In genomic region chr5:142726188-142726731, GRCh38 we compare ENCODE assay signal across 1 cellular context.
TF ChIP-seq lines count a peak whose summit lies in the region.

No MANE protein-coding gene starts in this region.

TF ChIP-seq in GM12878, 131 proteins besides CTCF, POLR2A, EP300 and RAD21 (continued from another document):
- TF ChIP-seq, protein P1, sequence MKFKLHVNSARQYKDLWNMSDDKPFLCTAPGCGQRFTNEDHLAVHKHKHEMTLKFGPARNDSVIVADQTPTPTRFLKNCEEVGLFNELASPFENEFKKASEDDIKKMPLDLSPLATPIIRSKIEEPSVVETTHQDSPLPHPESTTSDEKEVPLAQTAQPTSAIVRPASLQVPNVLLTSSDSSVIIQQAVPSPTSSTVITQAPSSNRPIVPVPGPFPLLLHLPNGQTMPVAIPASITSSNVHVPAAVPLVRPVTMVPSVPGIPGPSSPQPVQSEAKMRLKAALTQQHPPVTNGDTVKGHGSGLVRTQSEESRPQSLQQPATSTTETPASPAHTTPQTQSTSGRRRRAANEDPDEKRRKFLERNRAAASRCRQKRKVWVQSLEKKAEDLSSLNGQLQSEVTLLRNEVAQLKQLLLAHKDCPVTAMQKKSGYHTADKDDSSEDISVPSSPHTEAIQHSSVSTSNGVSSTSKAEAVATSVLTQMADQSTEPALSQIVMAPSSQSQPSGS (IDR thresholded peaks at IDR 0.05; ENCODE audit: low read length): peak; percentile 51; the same call in 1 of the 2 replicates
- TF ChIP-seq, protein P2, sequence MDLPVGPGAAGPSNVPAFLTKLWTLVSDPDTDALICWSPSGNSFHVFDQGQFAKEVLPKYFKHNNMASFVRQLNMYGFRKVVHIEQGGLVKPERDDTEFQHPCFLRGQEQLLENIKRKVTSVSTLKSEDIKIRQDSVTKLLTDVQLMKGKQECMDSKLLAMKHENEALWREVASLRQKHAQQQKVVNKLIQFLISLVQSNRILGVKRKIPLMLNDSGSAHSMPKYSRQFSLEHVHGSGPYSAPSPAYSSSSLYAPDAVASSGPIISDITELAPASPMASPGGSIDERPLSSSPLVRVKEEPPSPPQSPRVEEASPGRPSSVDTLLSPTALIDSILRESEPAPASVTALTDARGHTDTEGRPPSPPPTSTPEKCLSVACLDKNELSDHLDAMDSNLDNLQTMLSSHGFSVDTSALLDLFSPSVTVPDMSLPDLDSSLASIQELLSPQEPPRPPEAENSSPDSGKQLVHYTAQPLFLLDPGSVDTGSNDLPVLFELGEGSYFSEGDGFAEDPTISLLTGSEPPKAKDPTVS (IDR thresholded peaks at IDR 0.05; ENCODE audit: low read depth, low read length): no peak
- TF ChIP-seq BMI1 (IDR thresholded peaks at IDR 0.05; ENCODE audit: borderline replicate concordance) (no peak), ZNF384 (IDR thresholded peaks at IDR 0.05; ENCODE audit: borderline replicate concordance, low read depth, low read length) (no peak), RFX5 (IDR thresholded peaks at IDR 0.05; ENCODE audit: low read depth, low read length) (no peak), CHD1 (IDR thresholded peaks at IDR 0.05; ENCODE audit: low read depth, low read length) (no peak), PAX8 (IDR thresholded peaks at IDR 0.05) (no peak), IKZF2 (IDR thresholded peaks at IDR 0.05) (peak in 1 of 2 experiments; percentile 48; a peak in 1 of 4 replicates), HDAC6 (IDR thresholded peaks at IDR 0.05; ENCODE audit: unreplicated experiment) (no peak), BACH1 (IDR thresholded peaks at IDR 0.05; ENCODE audit: borderline replicate concordance) (peak; percentile 26; the same call in 1 of the 2 replicates), SIX5 (IDR thresholded peaks at IDR 0.05; ENCODE audit: low read depth, low read length, severe bottlenecking) (no peak), SRF (IDR thresholded peaks at IDR 0.05; ENCODE audit: low read depth in 2 of 2, low read length in 2 of 2) (no peak), HDGF (IDR thresholded peaks at IDR 0.05) (no peak), RB1 (IDR thresholded peaks at IDR 0.05; ENCODE audit: borderline replicate concordance) (no peak), CEBPB (IDR thresholded peaks at IDR 0.05; ENCODE audit: borderline replicate concordance in 1 of 2, low read depth in 2 of 2, low read length in 2 of 2) (no peak), FOS (IDR thresholded peaks at IDR 0.05; ENCODE audit: borderline replicate concordance, extremely low read depth, insufficient read length) (no peak), MEF2B (IDR thresholded peaks at IDR 0.05; ENCODE audit: partially characterized antibody, poor library complexity, severe bottlenecking) (peak; percentile 57), TAF1 (IDR thresholded peaks at IDR 0.05; ENCODE audit: borderline replicate concordance, low read depth, low read length) (no peak), MYC (IDR thresholded peaks at IDR 0.05; ENCODE audit: insufficient read depth, insufficient read length, insufficient replicate concordance, low read length, severe bottlenecking) (no peak), NRF1 (conservative IDR thresholded peaks at IDR 0.05; ENCODE audit: low read depth, low read length) (no peak)
- TF ChIP-seq, protein P3, sequence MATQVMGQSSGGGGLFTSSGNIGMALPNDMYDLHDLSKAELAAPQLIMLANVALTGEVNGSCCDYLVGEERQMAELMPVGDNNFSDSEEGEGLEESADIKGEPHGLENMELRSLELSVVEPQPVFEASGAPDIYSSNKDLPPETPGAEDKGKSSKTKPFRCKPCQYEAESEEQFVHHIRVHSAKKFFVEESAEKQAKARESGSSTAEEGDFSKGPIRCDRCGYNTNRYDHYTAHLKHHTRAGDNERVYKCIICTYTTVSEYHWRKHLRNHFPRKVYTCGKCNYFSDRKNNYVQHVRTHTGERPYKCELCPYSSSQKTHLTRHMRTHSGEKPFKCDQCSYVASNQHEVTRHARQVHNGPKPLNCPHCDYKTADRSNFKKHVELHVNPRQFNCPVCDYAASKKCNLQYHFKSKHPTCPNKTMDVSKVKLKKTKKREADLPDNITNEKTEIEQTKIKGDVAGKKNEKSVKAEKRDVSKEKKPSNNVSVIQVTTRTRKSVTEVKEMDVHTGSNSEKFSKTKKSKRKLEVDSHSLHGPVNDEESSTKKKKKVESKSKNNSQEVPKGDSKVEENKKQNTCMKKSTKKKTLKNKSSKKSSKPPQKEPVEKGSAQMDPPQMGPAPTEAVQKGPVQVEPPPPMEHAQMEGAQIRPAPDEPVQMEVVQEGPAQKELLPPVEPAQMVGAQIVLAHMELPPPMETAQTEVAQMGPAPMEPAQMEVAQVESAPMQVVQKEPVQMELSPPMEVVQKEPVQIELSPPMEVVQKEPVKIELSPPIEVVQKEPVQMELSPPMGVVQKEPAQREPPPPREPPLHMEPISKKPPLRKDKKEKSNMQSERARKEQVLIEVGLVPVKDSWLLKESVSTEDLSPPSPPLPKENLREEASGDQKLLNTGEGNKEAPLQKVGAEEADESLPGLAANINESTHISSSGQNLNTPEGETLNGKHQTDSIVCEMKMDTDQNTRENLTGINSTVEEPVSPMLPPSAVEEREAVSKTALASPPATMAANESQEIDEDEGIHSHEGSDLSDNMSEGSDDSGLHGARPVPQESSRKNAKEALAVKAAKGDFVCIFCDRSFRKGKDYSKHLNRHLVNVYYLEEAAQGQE (IDR thresholded peaks at IDR 0.05; ENCODE audit: low read depth, low read length): no peak
- TF ChIP-seq, protein P4, sequence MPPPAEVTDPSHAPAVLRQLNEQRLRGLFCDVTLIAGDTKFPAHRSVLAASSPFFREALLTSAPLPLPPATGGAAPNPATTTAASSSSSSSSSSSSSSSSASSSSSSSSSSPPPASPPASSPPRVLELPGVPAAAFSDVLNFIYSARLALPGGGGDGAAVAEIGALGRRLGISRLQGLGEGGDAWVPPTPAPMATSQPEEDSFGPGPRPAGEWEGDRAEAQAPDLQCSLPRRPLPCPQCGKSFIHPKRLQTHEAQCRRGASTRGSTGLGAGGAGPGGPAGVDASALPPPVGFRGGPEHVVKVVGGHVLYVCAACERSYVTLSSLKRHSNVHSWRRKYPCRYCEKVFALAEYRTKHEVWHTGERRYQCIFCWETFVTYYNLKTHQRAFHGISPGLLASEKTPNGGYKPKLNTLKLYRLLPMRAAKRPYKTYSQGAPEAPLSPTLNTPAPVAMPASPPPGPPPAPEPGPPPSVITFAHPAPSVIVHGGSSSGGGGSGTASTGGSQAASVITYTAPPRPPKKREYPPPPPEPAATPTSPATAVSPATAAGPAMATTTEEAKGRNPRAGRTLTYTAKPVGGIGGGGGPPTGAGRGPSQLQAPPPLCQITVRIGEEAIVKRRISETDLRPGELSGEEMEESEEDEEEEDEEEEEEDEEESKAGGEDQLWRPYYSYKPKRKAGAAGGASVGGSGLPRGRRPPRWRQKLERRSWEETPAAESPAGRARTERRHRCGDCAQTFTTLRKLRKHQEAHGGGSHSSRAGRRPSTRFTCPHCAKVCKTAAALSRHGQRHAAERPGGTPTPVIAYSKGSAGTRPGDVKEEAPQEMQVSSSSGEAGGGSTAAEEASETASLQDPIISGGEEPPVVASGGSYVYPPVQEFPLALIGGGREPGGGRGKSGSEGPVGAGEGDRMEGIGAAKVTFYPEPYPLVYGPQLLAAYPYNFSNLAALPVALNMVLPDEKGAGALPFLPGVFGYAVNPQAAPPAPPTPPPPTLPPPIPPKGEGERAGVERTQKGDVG (CRISPR knock-in tag; IDR thresholded peaks at IDR 0.05): no peak
- TF ChIP-seq, protein P5, sequence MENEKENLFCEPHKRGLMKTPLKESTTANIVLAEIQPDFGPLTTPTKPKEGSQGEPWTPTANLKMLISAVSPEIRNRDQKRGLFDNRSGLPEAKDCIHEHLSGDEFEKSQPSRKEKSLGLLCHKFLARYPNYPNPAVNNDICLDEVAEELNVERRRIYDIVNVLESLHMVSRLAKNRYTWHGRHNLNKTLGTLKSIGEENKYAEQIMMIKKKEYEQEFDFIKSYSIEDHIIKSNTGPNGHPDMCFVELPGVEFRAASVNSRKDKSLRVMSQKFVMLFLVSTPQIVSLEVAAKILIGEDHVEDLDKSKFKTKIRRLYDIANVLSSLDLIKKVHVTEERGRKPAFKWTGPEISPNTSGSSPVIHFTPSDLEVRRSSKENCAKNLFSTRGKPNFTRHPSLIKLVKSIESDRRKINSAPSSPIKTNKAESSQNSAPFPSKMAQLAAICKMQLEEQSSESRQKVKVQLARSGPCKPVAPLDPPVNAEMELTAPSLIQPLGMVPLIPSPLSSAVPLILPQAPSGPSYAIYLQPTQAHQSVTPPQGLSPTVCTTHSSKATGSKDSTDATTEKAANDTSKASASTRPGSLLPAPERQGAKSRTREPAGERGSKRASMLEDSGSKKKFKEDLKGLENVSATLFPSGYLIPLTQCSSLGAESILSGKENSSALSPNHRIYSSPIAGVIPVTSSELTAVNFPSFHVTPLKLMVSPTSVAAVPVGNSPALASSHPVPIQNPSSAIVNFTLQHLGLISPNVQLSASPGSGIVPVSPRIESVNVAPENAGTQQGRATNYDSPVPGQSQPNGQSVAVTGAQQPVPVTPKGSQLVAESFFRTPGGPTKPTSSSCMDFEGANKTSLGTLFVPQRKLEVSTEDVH (IDR thresholded peaks at IDR 0.05; ENCODE audit: low read depth, partially characterized antibody): no peak
- TF ChIP-seq, protein P6, sequence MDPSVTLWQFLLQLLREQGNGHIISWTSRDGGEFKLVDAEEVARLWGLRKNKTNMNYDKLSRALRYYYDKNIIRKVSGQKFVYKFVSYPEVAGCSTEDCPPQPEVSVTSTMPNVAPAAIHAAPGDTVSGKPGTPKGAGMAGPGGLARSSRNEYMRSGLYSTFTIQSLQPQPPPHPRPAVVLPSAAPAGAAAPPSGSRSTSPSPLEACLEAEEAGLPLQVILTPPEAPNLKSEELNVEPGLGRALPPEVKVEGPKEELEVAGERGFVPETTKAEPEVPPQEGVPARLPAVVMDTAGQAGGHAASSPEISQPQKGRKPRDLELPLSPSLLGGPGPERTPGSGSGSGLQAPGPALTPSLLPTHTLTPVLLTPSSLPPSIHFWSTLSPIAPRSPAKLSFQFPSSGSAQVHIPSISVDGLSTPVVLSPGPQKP (IDR thresholded peaks at IDR 0.05; ENCODE audit: low read depth, low read length): no peak
- TF ChIP-seq, protein P7, sequence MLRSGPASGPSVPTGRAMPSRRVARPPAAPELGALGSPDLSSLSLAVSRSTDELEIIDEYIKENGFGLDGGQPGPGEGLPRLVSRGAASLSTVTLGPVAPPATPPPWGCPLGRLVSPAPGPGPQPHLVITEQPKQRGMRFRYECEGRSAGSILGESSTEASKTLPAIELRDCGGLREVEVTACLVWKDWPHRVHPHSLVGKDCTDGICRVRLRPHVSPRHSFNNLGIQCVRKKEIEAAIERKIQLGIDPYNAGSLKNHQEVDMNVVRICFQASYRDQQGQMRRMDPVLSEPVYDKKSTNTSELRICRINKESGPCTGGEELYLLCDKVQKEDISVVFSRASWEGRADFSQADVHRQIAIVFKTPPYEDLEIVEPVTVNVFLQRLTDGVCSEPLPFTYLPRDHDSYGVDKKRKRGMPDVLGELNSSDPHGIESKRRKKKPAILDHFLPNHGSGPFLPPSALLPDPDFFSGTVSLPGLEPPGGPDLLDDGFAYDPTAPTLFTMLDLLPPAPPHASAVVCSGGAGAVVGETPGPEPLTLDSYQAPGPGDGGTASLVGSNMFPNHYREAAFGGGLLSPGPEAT (IDR thresholded peaks at IDR 0.05; ENCODE audit: low read depth): peak; percentile 47; the same call in 1 of the 2 replicates
- TF ChIP-seq, protein P8, sequence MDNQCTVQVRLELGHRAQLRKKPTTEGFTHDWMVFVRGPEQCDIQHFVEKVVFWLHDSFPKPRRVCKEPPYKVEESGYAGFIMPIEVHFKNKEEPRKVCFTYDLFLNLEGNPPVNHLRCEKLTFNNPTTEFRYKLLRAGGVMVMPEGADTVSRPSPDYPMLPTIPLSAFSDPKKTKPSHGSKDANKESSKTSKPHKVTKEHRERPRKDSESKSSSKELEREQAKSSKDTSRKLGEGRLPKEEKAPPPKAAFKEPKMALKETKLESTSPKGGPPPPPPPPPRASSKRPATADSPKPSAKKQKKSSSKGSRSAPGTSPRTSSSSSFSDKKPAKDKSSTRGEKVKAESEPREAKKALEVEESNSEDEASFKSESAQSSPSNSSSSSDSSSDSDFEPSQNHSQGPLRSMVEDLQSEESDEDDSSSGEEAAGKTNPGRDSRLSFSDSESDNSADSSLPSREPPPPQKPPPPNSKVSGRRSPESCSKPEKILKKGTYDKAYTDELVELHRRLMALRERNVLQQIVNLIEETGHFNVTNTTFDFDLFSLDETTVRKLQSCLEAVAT (IDR thresholded peaks at IDR 0.05): no peak
- TF ChIP-seq, protein P9, sequence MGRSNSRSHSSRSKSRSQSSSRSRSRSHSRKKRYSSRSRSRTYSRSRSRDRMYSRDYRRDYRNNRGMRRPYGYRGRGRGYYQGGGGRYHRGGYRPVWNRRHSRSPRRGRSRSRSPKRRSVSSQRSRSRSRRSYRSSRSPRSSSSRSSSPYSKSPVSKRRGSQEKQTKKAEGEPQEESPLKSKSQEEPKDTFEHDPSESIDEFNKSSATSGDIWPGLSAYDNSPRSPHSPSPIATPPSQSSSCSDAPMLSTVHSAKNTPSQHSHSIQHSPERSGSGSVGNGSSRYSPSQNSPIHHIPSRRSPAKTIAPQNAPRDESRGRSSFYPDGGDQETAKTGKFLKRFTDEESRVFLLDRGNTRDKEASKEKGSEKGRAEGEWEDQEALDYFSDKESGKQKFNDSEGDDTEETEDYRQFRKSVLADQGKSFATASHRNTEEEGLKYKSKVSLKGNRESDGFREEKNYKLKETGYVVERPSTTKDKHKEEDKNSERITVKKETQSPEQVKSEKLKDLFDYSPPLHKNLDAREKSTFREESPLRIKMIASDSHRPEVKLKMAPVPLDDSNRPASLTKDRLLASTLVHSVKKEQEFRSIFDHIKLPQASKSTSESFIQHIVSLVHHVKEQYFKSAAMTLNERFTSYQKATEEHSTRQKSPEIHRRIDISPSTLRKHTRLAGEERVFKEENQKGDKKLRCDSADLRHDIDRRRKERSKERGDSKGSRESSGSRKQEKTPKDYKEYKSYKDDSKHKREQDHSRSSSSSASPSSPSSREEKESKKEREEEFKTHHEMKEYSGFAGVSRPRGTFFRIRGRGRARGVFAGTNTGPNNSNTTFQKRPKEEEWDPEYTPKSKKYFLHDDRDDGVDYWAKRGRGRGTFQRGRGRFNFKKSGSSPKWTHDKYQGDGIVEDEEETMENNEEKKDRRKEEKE (IDR thresholded peaks at IDR 0.05): no peak
- TF ChIP-seq, protein P10, sequence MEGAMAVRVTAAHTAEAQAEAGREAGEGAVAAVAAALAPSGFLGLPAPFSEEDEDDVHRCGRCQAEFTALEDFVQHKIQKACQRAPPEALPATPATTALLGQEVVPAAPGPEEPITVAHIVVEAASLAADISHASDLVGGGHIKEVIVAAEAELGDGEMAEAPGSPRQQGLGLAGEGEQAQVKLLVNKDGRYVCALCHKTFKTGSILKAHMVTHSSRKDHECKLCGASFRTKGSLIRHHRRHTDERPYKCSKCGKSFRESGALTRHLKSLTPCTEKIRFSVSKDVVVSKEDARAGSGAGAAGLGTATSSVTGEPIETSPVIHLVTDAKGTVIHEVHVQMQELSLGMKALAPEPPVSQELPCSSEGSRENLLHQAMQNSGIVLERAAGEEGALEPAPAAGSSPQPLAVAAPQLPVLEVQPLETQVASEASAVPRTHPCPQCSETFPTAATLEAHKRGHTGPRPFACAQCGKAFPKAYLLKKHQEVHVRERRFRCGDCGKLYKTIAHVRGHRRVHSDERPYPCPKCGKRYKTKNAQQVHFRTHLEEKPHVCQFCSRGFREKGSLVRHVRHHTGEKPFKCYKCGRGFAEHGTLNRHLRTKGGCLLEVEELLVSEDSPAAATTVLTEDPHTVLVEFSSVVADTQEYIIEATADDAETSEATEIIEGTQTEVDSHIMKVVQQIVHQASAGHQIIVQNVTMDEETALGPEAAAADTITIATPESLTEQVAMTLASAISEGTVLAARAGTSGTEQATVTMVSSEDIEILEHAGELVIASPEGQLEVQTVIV (IDR thresholded peaks at IDR 0.05; ENCODE audit: borderline replicate concordance, partially characterized antibody): no peak
- TF ChIP-seq, protein P11, sequence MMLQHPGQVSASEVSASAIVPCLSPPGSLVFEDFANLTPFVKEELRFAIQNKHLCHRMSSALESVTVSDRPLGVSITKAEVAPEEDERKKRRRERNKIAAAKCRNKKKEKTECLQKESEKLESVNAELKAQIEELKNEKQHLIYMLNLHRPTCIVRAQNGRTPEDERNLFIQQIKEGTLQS (IDR thresholded peaks at IDR 0.05; ENCODE audit: borderline replicate concordance, extremely low read depth, low read depth, low read length): no peak
